22 cellular contexts compared by ENCODE assay signal in genomic region chr5:90337449-90338052, GRCh38.
"Had no signal": no experiment of that assay in that cellular context is flagged by ENCODE, and none has a peak within 500 bp of the region (broad histone marks: within the 10 kb centered on the region; RNA-seq: fewer than 3 reads in every experiment).

No MANE protein-coding gene starts in this region.

- H3K9me3 Mint-ChIP-seq: T-cell had no signal

- H3K9ac ChIP-seq: SK-N-SH had no signal

- H3K27me3 ChIP-seq: MG63 had no signal

- H3K27ac Mint-ChIP-seq: T-cell had no signal

- H3K9me3 ChIP-seq: MG63, SK-N-SH had no signal

- H3K36me3 ChIP-seq: MG63 had no signal

- ATAC-seq: Panc1, PC-3, T-cell had no signal

- H3K36me3 Mint-ChIP-seq: T-cell had no signal

- H3K9me2 ChIP-seq: SK-N-SH had no signal

- H3K4me2 ChIP-seq: SK-N-SH had no signal

- H3K27ac ChIP-seq: RWPE1 had no signal

- H3K4me1 Mint-ChIP-seq: T-cell had no signal

- DNase-seq: IMR-90, Karpas-422, KG1, MG63, NCI-H1092, NCI-H1105 treated with DMSO at 0.1 percent for 48 hours, NCI-H1417 treated with DMSO at 0.1 percent for 48 hours, NCI-H146, NCI-H1694 treated with DMSO at 0.1 percent for 48 hours, NCI-H2029 treated with DMSO at 0.1 percent for 48 hours, NCI-H2171 treated with DMSO at 0.1 percent for 48 hours, NCI-H510A, NCI-H524 treated with DMSO at 0.1 percent for 48 hours, NCI-H69, NCI-H774, PC-3, SHP77, SK-N-SH, SW 1271, T-cell had no signal

- H3K4me3 Mint-ChIP-seq: T-cell had no signal

- H3K4me3 ChIP-seq: MG63 had no signal
